Comparison of ENCODE assay signal across 16 cellular contexts in the genomic region with DNA sequence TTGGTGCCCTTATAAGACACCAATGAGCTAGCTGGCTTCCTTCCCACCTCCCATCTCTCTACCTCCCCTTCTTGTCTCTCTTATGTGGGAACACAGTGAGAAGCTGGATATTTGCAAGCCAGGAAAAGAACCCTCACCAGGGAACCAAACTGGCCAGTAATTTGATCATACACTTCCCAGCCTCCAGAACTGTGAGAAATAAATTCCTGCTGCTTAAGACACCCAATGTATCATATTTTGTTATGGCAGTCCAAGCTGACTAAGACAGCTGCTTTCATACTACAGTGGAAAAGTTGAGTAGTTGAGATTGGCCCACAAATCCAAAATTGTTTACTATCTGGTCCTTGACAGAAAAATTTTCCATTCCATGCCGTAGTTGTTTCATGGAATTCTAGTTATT.
"Had no signal": no experiment of that assay in that cellular context is flagged by ENCODE, and none has a peak within 500 bp of the region (broad histone marks: within the 10 kb centered on the region; RNA-seq: fewer than 3 reads in every experiment).

No MANE protein-coding gene starts in this region.

- ATAC-seq: effector memory CD8-positive, alpha-beta T cell; heart left ventricle; mucosa of descending colon; naive thymus-derived CD8-positive, alpha-beta T cell; sciatic nerve; stimulated activated naive B cell treated with anti-CD40 and anti-IgM and Interleukin-4, amounts not matched to agents 10 μg/mL and 1 μg/mL and 100 μg/mL, for 72 hours; stimulated activated naive CD8-positive, alpha-beta T cell treated with anti-CD3 and anti-CD28 coated beads, Interleukin-15, amount 100 ng/mL, for 72 hours had no signal

- FAIRE-seq: colon, islet of Langerhans had no signal

- DNase-seq: effector memory CD8-positive, alpha-beta T cell; foreskin melanocyte; heart left ventricle; hippocampal formation; kidney glomerular epithelial cell; mammary epithelial cell; mucosa of descending colon; naive thymus-derived CD8-positive, alpha-beta T cell; stimulated activated CD4-positive, alpha-beta T cell treated with anti-CD3 and anti-CD28 coated beads, Interleukin-2, amount 100 ng/mL, for 24 hours; stimulated activated CD4-positive, alpha-beta T cell treated with anti-CD3 and anti-CD28 coated beads, Interleukin-4, amount 100 ng/mL, for 4 hours; stimulated activated naive B cell treated with anti-CD40 and anti-IgM and Interleukin-4, amounts not matched to agents 10 μg/mL and 1 μg/mL and 100 μg/mL, for 72 hours; stimulated activated naive CD8-positive, alpha-beta T cell treated with anti-CD3 and anti-CD28 coated beads, Interleukin-15, amount 100 ng/mL, for 72 hours; testis had no signal
